ENCODE assay signal across 25 cellular contexts in the genomic region with DNA sequence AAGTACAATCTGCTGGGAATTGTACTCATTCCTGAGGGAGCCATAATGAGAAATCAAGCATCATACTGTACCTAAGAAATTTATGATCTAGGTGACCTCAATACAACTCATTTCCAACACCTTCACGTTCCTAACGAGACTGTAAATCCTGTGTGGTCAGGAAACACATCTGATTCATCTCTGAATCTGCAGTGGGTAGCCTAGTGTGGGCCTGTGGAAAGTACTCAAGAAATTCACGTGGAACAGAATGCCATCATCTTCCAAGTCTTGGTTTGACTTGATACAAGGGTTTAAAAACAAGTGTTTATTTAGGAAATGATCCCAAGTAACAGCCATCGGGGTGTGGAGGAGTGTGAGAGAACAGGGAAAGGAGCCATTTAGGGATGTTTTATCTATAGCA.
"Had no signal": no experiment of that assay in that cellular context is flagged by ENCODE, and none has a peak within 500 bp of the region (broad histone marks: within the 10 kb centered on the region; RNA-seq: fewer than 3 reads in every experiment).

No MANE protein-coding gene starts in this region.

- H3K36me3 ChIP-seq: esophagus muscularis mucosa, gastrocnemius medialis, heart right ventricle, neural progenitor cell, pancreas, prostate gland, right lobe of liver, thoracic aorta, transverse colon had no signal

- DNase-seq: cerebellar nuclear complex; effector memory CD8-positive, alpha-beta T cell; gastrocnemius medialis; heart right ventricle; hypothalamus; left cardiac atrium; left ventricle myocardium superior; mesenchymal stem cell; midbrain; naive thymus-derived CD4-positive, alpha-beta T cell; nucleus accumbens; pancreas; retina; right lobe of liver; stimulated activated CD4-positive, alpha-beta T cell treated with anti-CD3 and anti-CD28 coated beads, Interleukin-4, amount 100 ng/mL, for 24 hours; transverse colon had no signal

- H3K27ac ChIP-seq: epithelial cell of prostate, esophagus muscularis mucosa, gastrocnemius medialis, heart right ventricle, neural progenitor cell, pancreas, prostate gland, right lobe of liver, thoracic aorta, transverse colon had no signal

- H3K4me3 Mint-ChIP-seq: dendritic cell treated with granulocyte-macrophage colony-stimulating factor and Interleukin-4, amounts not matched to agents 40 ng/mL and 50 ng/mL, for 4 days; effector memory CD8-positive, alpha-beta T cell; naive thymus-derived CD4-positive, alpha-beta T cell; neural progenitor cell; stimulated activated memory B cell treated with anti-CD40 and anti-IgM and Interleukin-4, amounts not matched to agents 10 μg/mL and 1 μg/mL and 100 μg/mL, for 72 hours; stimulated activated naive CD8-positive, alpha-beta T cell treated with anti-CD3 and anti-CD28 coated beads, Interleukin-15, Interleukin-2, amounts not matched to agents 100 ng/mL and 50 ng/mL, for 24 hours had no signal

- H3K27ac Mint-ChIP-seq: dendritic cell treated with granulocyte-macrophage colony-stimulating factor and Interleukin-4, amounts not matched to agents 40 ng/mL and 50 ng/mL, for 4 days; effector memory CD8-positive, alpha-beta T cell; naive thymus-derived CD4-positive, alpha-beta T cell; neural progenitor cell; stimulated activated memory B cell treated with anti-CD40 and anti-IgM and Interleukin-4, amounts not matched to agents 10 μg/mL and 1 μg/mL and 100 μg/mL, for 72 hours; stimulated activated naive CD8-positive, alpha-beta T cell treated with anti-CD3 and anti-CD28 coated beads, Interleukin-15, Interleukin-2, amounts not matched to agents 100 ng/mL and 50 ng/mL, for 24 hours had no signal

- H3K4me1 ChIP-seq: esophagus muscularis mucosa, gastrocnemius medialis, heart right ventricle, neural progenitor cell, pancreas, prostate gland, right lobe of liver, transverse colon had no signal

- H3K4me3 ChIP-seq: esophagus muscularis mucosa, gastrocnemius medialis, heart right ventricle, lung, neural progenitor cell, pancreas, prostate gland, right lobe of liver, thoracic aorta, transverse colon had no signal

- H2AFZ ChIP-seq: neural progenitor cell had no signal

- H3K36me3 Mint-ChIP-seq: naive thymus-derived CD4-positive, alpha-beta T cell; neural progenitor cell; stimulated activated memory B cell treated with anti-CD40 and anti-IgM and Interleukin-4, amounts not matched to agents 10 μg/mL and 1 μg/mL and 100 μg/mL, for 72 hours had no signal

- H3K27me3 Mint-ChIP-seq: dendritic cell treated with granulocyte-macrophage colony-stimulating factor and Interleukin-4, amounts not matched to agents 40 ng/mL and 50 ng/mL, for 4 days; effector memory CD8-positive, alpha-beta T cell; stimulated activated memory B cell treated with anti-CD40 and anti-IgM and Interleukin-4, amounts not matched to agents 10 μg/mL and 1 μg/mL and 100 μg/mL, for 72 hours had no signal

- H3K9ac ChIP-seq: neural progenitor cell had no signal

- ATAC-seq: effector memory CD8-positive, alpha-beta T cell; gastrocnemius medialis; heart right ventricle; left cardiac atrium; left ventricle myocardium superior; naive thymus-derived CD4-positive, alpha-beta T cell; pancreas; right lobe of liver; stimulated activated memory B cell treated with anti-CD40 and anti-IgM and Interleukin-4, amounts not matched to agents 10 μg/mL and 1 μg/mL and 100 μg/mL, for 72 hours had no signal

- H3K9me3 Mint-ChIP-seq: dendritic cell treated with granulocyte-macrophage colony-stimulating factor and Interleukin-4, amounts not matched to agents 40 ng/mL and 50 ng/mL, for 4 days; neural progenitor cell; stimulated activated memory B cell treated with anti-CD40 and anti-IgM and Interleukin-4, amounts not matched to agents 10 μg/mL and 1 μg/mL and 100 μg/mL, for 72 hours had no signal

- H3K4me2 ChIP-seq: neural progenitor cell had no signal

- H3K9me3 ChIP-seq: esophagus muscularis mucosa, gastrocnemius medialis, heart right ventricle, pancreas, prostate gland, right lobe of liver, thoracic aorta, transverse colon had no signal

- H3K27me3 ChIP-seq: esophagus muscularis mucosa, gastrocnemius medialis, heart right ventricle, neural progenitor cell, pancreas, right lobe of liver, transverse colon had no signal
